ENCODE assay signal across 11 cellular contexts in the genomic region with DNA sequence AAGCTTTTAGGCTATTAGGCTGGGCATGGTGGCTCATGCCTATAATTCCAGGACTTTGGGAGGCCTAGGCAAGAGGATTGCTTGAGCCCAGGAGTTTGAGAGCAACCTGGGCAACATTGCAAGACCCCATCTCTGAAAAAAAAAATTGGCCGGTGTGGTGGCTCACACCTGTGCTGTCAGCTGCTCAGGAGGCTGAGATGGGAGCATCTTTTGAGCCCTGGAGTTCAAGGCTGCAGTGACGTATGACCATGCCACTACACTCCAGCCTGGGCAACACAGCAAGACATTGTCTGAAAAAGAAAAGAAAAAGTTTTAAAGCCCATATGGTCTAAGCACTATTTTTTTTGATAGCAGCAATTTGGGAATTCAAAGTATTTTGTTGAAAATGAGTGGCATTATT.
"Had no signal": no experiment of that assay in that cellular context is flagged by ENCODE, and none has a peak within 500 bp of the region (broad histone marks: within the 10 kb centered on the region; RNA-seq: fewer than 3 reads in every experiment).

No MANE protein-coding gene starts in this region.

- H3K27ac ChIP-seq: coronary artery, epithelial cell of prostate, left ventricle myocardium inferior, ovary, stomach, thyroid gland had no signal

- H3K27me3 ChIP-seq: ovary, stomach, thyroid gland had no signal

- H3K27me3 Mint-ChIP-seq: effector memory CD8-positive, alpha-beta T cell had no signal

- H3K4me1 Mint-ChIP-seq: neural crest cell had no signal

- H3K9me3 Mint-ChIP-seq: effector memory CD8-positive, alpha-beta T cell; neural crest cell had no signal

- H3K4me3 ChIP-seq: coronary artery, left ventricle myocardium inferior, ovary, stomach, thyroid gland had no signal

- H3K4me3 Mint-ChIP-seq: effector memory CD8-positive, alpha-beta T cell; neural crest cell had no signal

- H3K9me3 ChIP-seq: left ventricle myocardium inferior, ovary, stomach, thyroid gland had no signal

- DNase-seq: activated CD4-positive, CD25-positive, alpha-beta regulatory T cell; effector memory CD8-positive, alpha-beta T cell; left ventricle myocardium inferior; mesenchymal stem cell; ovary; stimulated activated CD4-positive, alpha-beta T cell treated with anti-CD3 and anti-CD28 coated beads, Interleukin-4, amount 100 ng/mL, for 1 hour; stomach; thyroid gland had no signal

- H3K4me1 ChIP-seq: left ventricle myocardium inferior, stomach, thyroid gland had no signal

- H3K36me3 ChIP-seq: ovary had no signal
